In genomic region chr15:100373037-100373896, GRCh38 we compare ENCODE assay signal across 13 cellular contexts. TPM values are rescaled to one million over a fixed set of nuclear protein-coding genes. Genes with fewer than 3 reads are reported as not detected.
DNase-seq lines count a peak whose midpoint lies in the region; ATAC-seq and TF ChIP-seq lines count a peak whose summit lies in the region.
"Had no signal": no experiment of that assay in that cellular context is flagged by ENCODE, and none has a peak within 500 bp of the region (broad histone marks: within the 10 kb centered on the region; RNA-seq: fewer than 3 reads in every experiment).

No MANE protein-coding gene starts in this region.

- H3K27me3 Mint-ChIP-seq in activated naive CD4-positive, alpha-beta T cell treated with anti-CD3 and anti-CD28 coated beads, Interleukin-2, amount 50 U/mL, for 24 hours, result peaks cover 37% of the 10 kb centered on the region
- H3K27me3 Mint-ChIP-seq in nephron progenitor cell (ENCODE audit: low read depth, poor library complexity), result peaks cover 56% of the 10 kb centered on the region

- DNase-seq in activated naive CD4-positive, alpha-beta T cell treated with anti-CD3 and anti-CD28 coated beads, Interleukin-2, amount 50 U/mL, for 16 hours, result no peak
- DNase-seq in foreskin keratinocyte (no peak), nephron progenitor cell (peak; percentile 53)
- no peak for DNase-seq in NK-92 treated with Interleukin-12 subunit alpha and Interleukin-12 subunit beta, amount 100 ng/mL, for 24 hours (lab: John Stamatoyannopoulos, UW)
- no peak for DNase-seq in stimulated activated CD4-positive, alpha-beta T cell treated with anti-CD3 and anti-CD28 coated beads, Interleukin-4, amount 100 ng/mL, for 24 hours
- DNase-seq: AML-193; left colon; NCI-H1436 treated with DMSO at 0.1 percent for 48 hours; SJCRH30; stimulated activated CD4-positive, alpha-beta T cell treated with anti-CD3 and anti-CD28 coated beads, Interleukin-1b, Interleukin-23, amount 100 ng/mL, for 48 hours had no signal

- H3K4me1 ChIP-seq in foreskin keratinocyte, result no peaks in the 10 kb centered on the region
- no peaks in the 10 kb centered on the region for H3K4me1 ChIP-seq in urinary bladder (ENCODE audit: insufficient read depth)
- H3K4me1 ChIP-seq: SJCRH30 had no signal

- peaks cover 13% of the 10 kb centered on the region for H3K4me1 Mint-ChIP-seq in activated naive CD4-positive, alpha-beta T cell treated with anti-CD3 and anti-CD28 coated beads, Interleukin-2, amount 50 U/mL, for 24 hours
- no peaks in the 10 kb centered on the region for H3K4me1 Mint-ChIP-seq in nephron progenitor cell

- WGBS in urinary bladder, result 3% methylated on average over 81 of the region's 83 CpGs

- no peaks in the 10 kb centered on the region for H3K36me3 ChIP-seq in urinary bladder (ENCODE audit: insufficient read depth)
- H3K36me3 ChIP-seq: SJCRH30 had no signal

- H3K27ac ChIP-seq in foreskin keratinocyte, result no peak overlapping the region
- H3K27ac ChIP-seq in urinary bladder (ENCODE audit: low read depth), result no peak overlapping the region
- H3K27ac ChIP-seq: SJCRH30 had no signal

- peak overlapping the region; percentile 56 for H3K4me3 Mint-ChIP-seq in activated naive CD4-positive, alpha-beta T cell treated with anti-CD3 and anti-CD28 coated beads, Interleukin-2, amount 50 U/mL, for 24 hours
- H3K4me3 Mint-ChIP-seq in nephron progenitor cell, result peak overlapping the region; percentile 43

- peak overlapping the region; percentile 51 for H3K4me3 ChIP-seq in urinary bladder (ENCODE audit: low read depth, low read length)
- H3K4me3 ChIP-seq: SJCRH30 had no signal

- ATAC-seq in foreskin keratinocyte, result peak; percentile 78
- no peak for ATAC-seq in GM18498 (IDR thresholded peaks at IDR 0.05; ENCODE audit: unreplicated experiment)
- ATAC-seq: left colon had no signal

- peaks cover 30% of the 10 kb centered on the region for H3K27me3 ChIP-seq in foreskin keratinocyte
- H3K27me3 ChIP-seq: SJCRH30 had no signal

- H3K9me3 Mint-ChIP-seq in activated naive CD4-positive, alpha-beta T cell treated with anti-CD3 and anti-CD28 coated beads, Interleukin-2, amount 50 U/mL, for 24 hours, result peaks cover 16% of the 10 kb centered on the region
- peaks cover 30% of the 10 kb centered on the region for H3K9me3 Mint-ChIP-seq in nephron progenitor cell

- no peak for TF ChIP-seq CTCF in foreskin keratinocyte (conservative IDR thresholded peaks at IDR 0.05)
- TF ChIP-seq CTCF in nephron progenitor cell (IDR thresholded peaks at IDR 0.05), result no peak

- no peak overlapping the region for H3K27ac Mint-ChIP-seq in activated naive CD4-positive, alpha-beta T cell treated with anti-CD3 and anti-CD28 coated beads, Interleukin-2, amount 50 U/mL, for 24 hours
- no peak overlapping the region for H3K27ac Mint-ChIP-seq in nephron progenitor cell

- H3K36me3 Mint-ChIP-seq in activated naive CD4-positive, alpha-beta T cell treated with anti-CD3 and anti-CD28 coated beads, Interleukin-2, amount 50 U/mL, for 24 hours, result peaks cover 6% of the 10 kb centered on the region
- H3K36me3 Mint-ChIP-seq in nephron progenitor cell (ENCODE audit: low read depth), result no peaks in the 10 kb centered on the region

RNA-seq across cellular contexts. Expression of gene ADAMTS17, which starts 31.5 kb away (rescaled TPM):
- total RNA-seq in foreskin keratinocyte, result 0.14 and 0.39 TPM in 2 replicates
- polyA plus RNA-seq in foreskin keratinocyte, result 0.07 and 0.11 TPM in 2 replicates
- total RNA-seq in urinary bladder, result 10.7 TPM
- 2.8 TPM for polyA plus RNA-seq in urinary bladder
